In the genomic region with DNA sequence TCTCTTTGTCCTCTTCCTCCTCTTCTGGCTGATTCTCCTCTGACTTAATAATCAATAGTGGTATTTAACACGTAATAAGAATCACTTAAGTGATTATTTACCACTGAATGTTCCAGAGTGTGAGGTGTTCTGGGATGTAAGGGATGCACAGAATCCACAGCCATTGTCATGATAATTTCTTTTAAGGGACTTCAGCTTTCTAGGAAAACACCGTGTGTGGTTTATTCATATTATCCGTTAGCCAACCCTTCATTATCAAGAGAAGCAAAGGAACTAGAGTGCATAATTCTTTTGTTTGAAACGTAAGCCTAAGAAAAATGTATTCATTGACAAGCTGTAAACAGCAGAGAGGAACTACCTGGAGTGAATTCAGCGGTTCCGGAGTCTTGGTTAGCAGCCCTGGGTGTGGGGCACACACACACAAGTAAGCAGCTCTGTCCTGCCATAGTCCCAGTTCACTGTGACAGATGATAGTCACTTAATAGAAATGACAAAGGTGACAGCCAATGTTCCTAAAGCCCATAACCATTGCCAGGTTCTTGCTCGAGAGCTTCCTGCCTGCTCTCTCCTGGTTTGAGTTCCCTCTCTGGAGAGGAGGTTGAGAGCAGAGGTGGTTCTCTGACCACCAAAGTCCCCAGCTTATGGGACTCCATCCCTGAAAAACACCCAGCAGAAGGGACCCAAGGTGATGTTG, we compare ENCODE assay signal across 1 cellular context.
TF ChIP-seq lines count a peak whose summit lies in the region.

No MANE protein-coding gene starts in this region.

TF ChIP-seq in H1, 55 proteins besides CTCF, POLR2A, EP300 and RAD21:
- TF ChIP-seq RXRA (IDR thresholded peaks at IDR 0.05; ENCODE audit: insufficient read depth, low read depth, low read length): no peak
- TF ChIP-seq, protein P1, sequence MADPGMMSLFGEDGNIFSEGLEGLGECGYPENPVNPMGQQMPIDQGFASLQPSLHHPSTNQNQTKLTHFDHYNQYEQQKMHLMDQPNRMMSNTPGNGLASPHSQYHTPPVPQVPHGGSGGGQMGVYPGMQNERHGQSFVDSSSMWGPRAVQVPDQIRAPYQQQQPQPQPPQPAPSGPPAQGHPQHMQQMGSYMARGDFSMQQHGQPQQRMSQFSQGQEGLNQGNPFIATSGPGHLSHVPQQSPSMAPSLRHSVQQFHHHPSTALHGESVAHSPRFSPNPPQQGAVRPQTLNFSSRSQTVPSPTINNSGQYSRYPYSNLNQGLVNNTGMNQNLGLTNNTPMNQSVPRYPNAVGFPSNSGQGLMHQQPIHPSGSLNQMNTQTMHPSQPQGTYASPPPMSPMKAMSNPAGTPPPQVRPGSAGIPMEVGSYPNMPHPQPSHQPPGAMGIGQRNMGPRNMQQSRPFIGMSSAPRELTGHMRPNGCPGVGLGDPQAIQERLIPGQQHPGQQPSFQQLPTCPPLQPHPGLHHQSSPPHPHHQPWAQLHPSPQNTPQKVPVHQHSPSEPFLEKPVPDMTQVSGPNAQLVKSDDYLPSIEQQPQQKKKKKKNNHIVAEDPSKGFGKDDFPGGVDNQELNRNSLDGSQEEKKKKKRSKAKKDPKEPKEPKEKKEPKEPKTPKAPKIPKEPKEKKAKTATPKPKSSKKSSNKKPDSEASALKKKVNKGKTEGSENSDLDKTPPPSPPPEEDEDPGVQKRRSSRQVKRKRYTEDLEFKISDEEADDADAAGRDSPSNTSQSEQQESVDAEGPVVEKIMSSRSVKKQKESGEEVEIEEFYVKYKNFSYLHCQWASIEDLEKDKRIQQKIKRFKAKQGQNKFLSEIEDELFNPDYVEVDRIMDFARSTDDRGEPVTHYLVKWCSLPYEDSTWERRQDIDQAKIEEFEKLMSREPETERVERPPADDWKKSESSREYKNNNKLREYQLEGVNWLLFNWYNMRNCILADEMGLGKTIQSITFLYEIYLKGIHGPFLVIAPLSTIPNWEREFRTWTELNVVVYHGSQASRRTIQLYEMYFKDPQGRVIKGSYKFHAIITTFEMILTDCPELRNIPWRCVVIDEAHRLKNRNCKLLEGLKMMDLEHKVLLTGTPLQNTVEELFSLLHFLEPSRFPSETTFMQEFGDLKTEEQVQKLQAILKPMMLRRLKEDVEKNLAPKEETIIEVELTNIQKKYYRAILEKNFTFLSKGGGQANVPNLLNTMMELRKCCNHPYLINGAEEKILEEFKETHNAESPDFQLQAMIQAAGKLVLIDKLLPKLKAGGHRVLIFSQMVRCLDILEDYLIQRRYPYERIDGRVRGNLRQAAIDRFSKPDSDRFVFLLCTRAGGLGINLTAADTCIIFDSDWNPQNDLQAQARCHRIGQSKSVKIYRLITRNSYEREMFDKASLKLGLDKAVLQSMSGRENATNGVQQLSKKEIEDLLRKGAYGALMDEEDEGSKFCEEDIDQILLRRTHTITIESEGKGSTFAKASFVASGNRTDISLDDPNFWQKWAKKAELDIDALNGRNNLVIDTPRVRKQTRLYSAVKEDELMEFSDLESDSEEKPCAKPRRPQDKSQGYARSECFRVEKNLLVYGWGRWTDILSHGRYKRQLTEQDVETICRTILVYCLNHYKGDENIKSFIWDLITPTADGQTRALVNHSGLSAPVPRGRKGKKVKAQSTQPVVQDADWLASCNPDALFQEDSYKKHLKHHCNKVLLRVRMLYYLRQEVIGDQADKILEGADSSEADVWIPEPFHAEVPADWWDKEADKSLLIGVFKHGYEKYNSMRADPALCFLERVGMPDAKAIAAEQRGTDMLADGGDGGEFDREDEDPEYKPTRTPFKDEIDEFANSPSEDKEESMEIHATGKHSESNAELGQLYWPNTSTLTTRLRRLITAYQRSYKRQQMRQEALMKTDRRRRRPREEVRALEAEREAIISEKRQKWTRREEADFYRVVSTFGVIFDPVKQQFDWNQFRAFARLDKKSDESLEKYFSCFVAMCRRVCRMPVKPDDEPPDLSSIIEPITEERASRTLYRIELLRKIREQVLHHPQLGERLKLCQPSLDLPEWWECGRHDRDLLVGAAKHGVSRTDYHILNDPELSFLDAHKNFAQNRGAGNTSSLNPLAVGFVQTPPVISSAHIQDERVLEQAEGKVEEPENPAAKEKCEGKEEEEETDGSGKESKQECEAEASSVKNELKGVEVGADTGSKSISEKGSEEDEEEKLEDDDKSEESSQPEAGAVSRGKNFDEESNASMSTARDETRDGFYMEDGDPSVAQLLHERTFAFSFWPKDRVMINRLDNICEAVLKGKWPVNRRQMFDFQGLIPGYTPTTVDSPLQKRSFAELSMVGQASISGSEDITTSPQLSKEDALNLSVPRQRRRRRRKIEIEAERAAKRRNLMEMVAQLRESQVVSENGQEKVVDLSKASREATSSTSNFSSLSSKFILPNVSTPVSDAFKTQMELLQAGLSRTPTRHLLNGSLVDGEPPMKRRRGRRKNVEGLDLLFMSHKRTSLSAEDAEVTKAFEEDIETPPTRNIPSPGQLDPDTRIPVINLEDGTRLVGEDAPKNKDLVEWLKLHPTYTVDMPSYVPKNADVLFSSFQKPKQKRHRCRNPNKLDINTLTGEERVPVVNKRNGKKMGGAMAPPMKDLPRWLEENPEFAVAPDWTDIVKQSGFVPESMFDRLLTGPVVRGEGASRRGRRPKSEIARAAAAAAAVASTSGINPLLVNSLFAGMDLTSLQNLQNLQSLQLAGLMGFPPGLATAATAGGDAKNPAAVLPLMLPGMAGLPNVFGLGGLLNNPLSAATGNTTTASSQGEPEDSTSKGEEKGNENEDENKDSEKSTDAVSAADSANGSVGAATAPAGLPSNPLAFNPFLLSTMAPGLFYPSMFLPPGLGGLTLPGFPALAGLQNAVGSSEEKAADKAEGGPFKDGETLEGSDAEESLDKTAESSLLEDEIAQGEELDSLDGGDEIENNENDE (IDR thresholded peaks at IDR 0.05; ENCODE audit: insufficient replicate concordance, low read length): no peak
- TF ChIP-seq FOSL1 (IDR thresholded peaks at IDR 0.05; ENCODE audit: insufficient read depth, low read depth, low read length): no peak
- no peak for TF ChIP-seq KDM4A (IDR thresholded peaks at IDR 0.05; ENCODE audit: low read depth, low read length, severe bottlenecking)
- TF ChIP-seq TEAD4 (IDR thresholded peaks at IDR 0.05; ENCODE audit: low read depth, low read length): no peak
- TF ChIP-seq E2F6 (IDR thresholded peaks at IDR 0.05): no peak
- TF ChIP-seq SP2 (IDR thresholded peaks at IDR 0.05; ENCODE audit: low read length): no peak
- no peak for TF ChIP-seq SP4 (IDR thresholded peaks at IDR 0.05; ENCODE audit: low read length)
- no peak for TF ChIP-seq JUN (IDR thresholded peaks at IDR 0.05; ENCODE audit: low read depth, low read length)
- no peak for TF ChIP-seq HDAC2 (IDR thresholded peaks at IDR 0.05; ENCODE audit: borderline replicate concordance in 1 of 2, low read depth in 2 of 2, low read length in 2 of 2)
- no peak for TF ChIP-seq NRF1 (IDR thresholded peaks at IDR 0.05; ENCODE audit: low read depth, low read length)
- no peak for TF ChIP-seq EGR1 (IDR thresholded peaks at IDR 0.05; ENCODE audit: borderline replicate concordance, low read depth, low read length)
- TF ChIP-seq CBX8 (IDR thresholded peaks at IDR 0.05; ENCODE audit: borderline replicate concordance, low read depth, low read length): no peak
- TF ChIP-seq CHD2 (IDR thresholded peaks at IDR 0.05; ENCODE audit: low read length): no peak
- no peak for TF ChIP-seq CEBPB (IDR thresholded peaks at IDR 0.05; ENCODE audit: low read depth, low read length)
- TF ChIP-seq CBX5 (IDR thresholded peaks at IDR 0.05; ENCODE audit: low read depth, low read length): no peak
